Comparison of ENCODE assay signal across 17 cellular contexts in the genomic region with DNA sequence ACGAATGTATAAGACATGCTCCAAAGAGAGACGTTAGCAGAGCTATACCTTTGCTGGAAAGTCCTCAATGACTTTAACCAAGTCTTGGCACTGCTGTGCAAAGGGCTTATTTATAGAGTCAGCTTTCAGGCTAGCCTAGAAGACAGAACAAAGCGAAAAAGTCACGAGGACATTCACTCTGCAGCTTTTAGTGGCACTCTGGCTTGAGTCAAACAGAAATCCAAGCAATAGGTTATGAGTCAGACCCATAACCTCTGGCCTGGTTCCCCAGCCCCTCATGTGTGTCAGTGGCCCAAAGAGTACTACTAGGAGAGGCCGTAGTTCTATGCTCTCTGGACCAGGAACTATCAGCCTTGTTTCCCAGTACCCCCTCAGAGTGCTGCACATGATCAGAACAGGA. TPM values are rescaled to one million over a fixed set of nuclear protein-coding genes. Genes with fewer than 3 reads are reported as not detected.
A peak's percentile ranks its signal among the peaks of the same experiment; 100 is the strongest.
DNase-seq lines count a peak whose midpoint lies in the region; ATAC-seq lines count a peak whose summit lies in the region.
"Not testable (repeated sequence)": the region's sequence is repeated elsewhere in the genome, so short reads cannot be mapped to it uniquely, and the experiment has no call there.
"Had no signal": no experiment of that assay in that cellular context is flagged by ENCODE, and none has a peak within 500 bp of the region (broad histone marks: within the 10 kb centered on the region; RNA-seq: fewer than 3 reads in every experiment).

No MANE protein-coding gene starts in this region.

- H3K27me3 Mint-ChIP-seq in activated T-cell treated with anti-CD3 and anti-CD28 coated beads, Interleukin-2, amount 50 U/mL, for 24 hours = not testable (repeated sequence)

- H3K9me3 Mint-ChIP-seq in activated T-cell treated with anti-CD3 and anti-CD28 coated beads, Interleukin-2, amount 50 U/mL, for 24 hours = not testable (repeated sequence)

- peaks cover 24% of the 10 kb centered on the region for H3K4me1 Mint-ChIP-seq in activated T-cell treated with anti-CD3 and anti-CD28 coated beads, Interleukin-2, amount 50 U/mL, for 24 hours (ENCODE audit: low read depth)

- H3K27ac Mint-ChIP-seq in activated T-cell treated with anti-CD3 and anti-CD28 coated beads, Interleukin-2, amount 50 U/mL, for 24 hours = peak overlapping the region; percentile 34

- intact Hi-C loops in Right ventricle myocardium superior (cut with DNase I) = not testable (repeated sequence)

- ATAC-seq in GM18520 (IDR thresholded peaks at IDR 0.05; ENCODE audit: unreplicated experiment) (peak; percentile 61), GM19463 (IDR thresholded peaks at IDR 0.05; ENCODE audit: unreplicated experiment) (peak; percentile 62), HG02610 (IDR thresholded peaks at IDR 0.05; ENCODE audit: unreplicated experiment) (peak; percentile 82), HG02981 (IDR thresholded peaks at IDR 0.05; ENCODE audit: unreplicated experiment) (peak; percentile 60), HG03520 (IDR thresholded peaks at IDR 0.05; ENCODE audit: unreplicated experiment) (peak; percentile 86), Right ventricle myocardium superior (ENCODE audit: poor library complexity) (peak; percentile 86)
- peak; percentile 34 for ATAC-seq in stimulated activated naive CD8-positive, alpha-beta T cell treated with anti-CD3 and anti-CD28 coated beads, Interleukin-15, Interleukin-2, amounts not matched to agents 100 U/mL and 50 U/mL, for 24 hours

- not testable (repeated sequence) for H3K4me3 Mint-ChIP-seq in activated T-cell treated with anti-CD3 and anti-CD28 coated beads, Interleukin-2, amount 50 U/mL, for 24 hours

- H3K36me3 Mint-ChIP-seq in activated T-cell treated with anti-CD3 and anti-CD28 coated beads, Interleukin-2, amount 50 U/mL, for 24 hours (ENCODE audit: low read depth) = peaks cover 80% of the 10 kb centered on the region

- not testable (repeated sequence) for DNase-seq in activated T-cell treated with anti-CD3 and anti-CD28 coated beads, Interleukin-2, amount 50 U/mL, for 24 hours; Right ventricle myocardium superior; stimulated activated naive CD8-positive, alpha-beta T cell treated with anti-CD3 and anti-CD28 coated beads, Interleukin-15, Interleukin-2, amounts not matched to agents 100 U/mL and 50 U/mL, for 24 hours

RNA-seq across cellular contexts. Expression of a gene that starts 6.5 kb away (rescaled TPM):
- total RNA-seq in Right ventricle myocardium superior = 28.2 TPM

RNA-seq across cellular contexts. Expression of a gene that starts 7.2 kb away (rescaled TPM):
- 554 TPM for total RNA-seq in Right ventricle myocardium superior

RNA-seq across cellular contexts. Expression of a gene that starts 23.4 kb away (rescaled TPM):
- 69.5 TPM for total RNA-seq in Right ventricle myocardium superior
- total RNA-seq: CD8-positive, alpha-beta memory T cell; chondrocyte; esophagus squamous epithelium; foreskin keratinocyte; liver; MCF 10A; mesenteric fat pad; T-helper 2 cell treated with Interferon-gamma antibody and Interleukin-4, amounts not matched to agents 100 ng/mL and 5 ng/mL, for 36 hours; ureter had no signal

RNA-seq across cellular contexts. Expression of a gene that starts 30.0 kb away (rescaled TPM):
- total RNA-seq in Right ventricle myocardium superior = 0.38 TPM
- total RNA-seq: MCF 10A had no signal

RNA-seq across cellular contexts. Expression of a gene that starts 45.8 kb away (rescaled TPM):
- total RNA-seq in Right ventricle myocardium superior = not detected
- total RNA-seq: CD8-positive, alpha-beta memory T cell; esophagus squamous epithelium; foreskin keratinocyte; liver; MCF 10A; mesenteric fat pad; T-helper 2 cell treated with Interferon-gamma antibody and Interleukin-4, amounts not matched to agents 100 ng/mL and 5 ng/mL, for 36 hours; ureter had no signal

Comparison
In these comparisons a context has a peak if more than half of its experiments do, and no peak if none do; other contexts are left out.
1. ATAC-seq: peak in every context shown above with its lines; median percentile 86 in HG03520; 86 in Right ventricle myocardium superior; 82 in HG02610; 62 in GM19463; 61 in GM18520; 60 in HG02981; 34 in stimulated activated naive CD8-positive, alpha-beta T cell treated with anti-CD3 and anti-CD28 coated beads, Interleukin-15, Interleukin-2, amounts not matched to agents 100 U/mL and 50 U/mL, for 24 hours.